Comparison of ENCODE assay signal across 10 cellular contexts in the genomic region with DNA sequence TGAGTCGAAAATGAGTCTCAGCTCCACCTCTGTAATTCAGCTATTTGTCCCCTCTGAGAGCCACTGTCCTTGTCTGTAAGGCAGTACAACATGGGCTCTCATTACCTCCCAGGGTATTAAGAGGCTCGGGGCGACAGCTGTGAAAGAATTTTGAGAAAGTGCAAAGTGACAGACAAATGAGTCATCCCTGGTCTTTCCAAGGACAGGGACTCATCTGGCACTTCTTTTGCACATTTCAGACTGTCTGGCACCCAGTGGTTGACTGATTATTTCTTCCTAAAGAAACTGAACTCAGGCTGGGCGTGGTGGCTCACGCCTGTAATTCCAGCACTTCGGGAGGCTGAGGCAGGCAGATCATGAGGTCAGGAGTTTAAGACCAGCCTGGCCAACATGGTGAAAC.
DNase-seq lines count a peak whose midpoint lies in the region; ATAC-seq and TF ChIP-seq lines count a peak whose summit lies in the region.
"Had no signal": no experiment of that assay in that cellular context is flagged by ENCODE, and none has a peak within 500 bp of the region (broad histone marks: within the 10 kb centered on the region; RNA-seq: fewer than 3 reads in every experiment).

No MANE protein-coding gene starts in this region.

- H3K79me2 ChIP-seq in trophoblast cell (ENCODE audit: control insufficient read depth, insufficient read depth, low read length, poor library complexity) = peaks cover 6% of the 10 kb centered on the region

- H3K27me3 ChIP-seq in breast epithelium (no peaks in the 10 kb centered on the region), trophoblast cell (ENCODE audit: insufficient read depth, low read length) (no peaks in the 10 kb centered on the region)

- no peak overlapping the region for H2AK5ac ChIP-seq in trophoblast cell (ENCODE audit: low read length)

- no peak for TF ChIP-seq POLR2A in breast epithelium (IDR thresholded peaks at IDR 0.05)

- no peak for ATAC-seq in HG02885 (IDR thresholded peaks at IDR 0.05; ENCODE audit: poor library complexity, unreplicated experiment)
- ATAC-seq in GM18861 (IDR thresholded peaks at IDR 0.05; ENCODE audit: unreplicated experiment) = no peak

- no peak overlapping the region for H2BK5ac ChIP-seq in trophoblast cell (ENCODE audit: low read depth, low read length, poor library complexity)

- H3K4me1 ChIP-seq in breast epithelium = no peaks in the 10 kb centered on the region
- peaks cover 23 to 32% of the 10 kb centered on the region in 2 experiments for H3K4me1 ChIP-seq in trophoblast cell (ENCODE audit: control insufficient read depth in 1 of 2, insufficient read depth in 2 of 2, low read length in 2 of 2)

- H3K79me1 ChIP-seq in trophoblast cell (ENCODE audit: low read length) = peaks cover 2% of the 10 kb centered on the region

- no peak overlapping the region for H3K23ac ChIP-seq in trophoblast cell (ENCODE audit: low read length)

- H4K8ac ChIP-seq in trophoblast cell (ENCODE audit: low read depth, low read length) = no peak overlapping the region

- WGBS in trophoblast cell (ENCODE audit: extremely low coverage, insufficient coverage, insufficient read length) = no CpG with 5 or more reads among the region's 6 CpGs

- H3K9me3 ChIP-seq in breast epithelium (no peaks in the 10 kb centered on the region), trophoblast cell (ENCODE audit: insufficient read depth, low read depth, low read length) (no peaks in the 10 kb centered on the region)

- DNase-seq in activated CD8-positive, alpha-beta memory T cell treated with anti-CD3 and anti-CD28 coated beads for 24 hours = peak; percentile 60
- no peak for DNase-seq in activated CD8-positive, alpha-beta memory T cell treated with anti-CD3 and anti-CD28 coated beads, Interleukin-2, amount 50 U/mL, for 4 hours
- peak; percentile 51 for DNase-seq in Kasumi-1 (lab: John Stamatoyannopoulos, UW)
- no peak for DNase-seq in breast epithelium (ENCODE audit: low spot score in 2 of 2)
- DNase-seq in trophoblast cell = peak; percentile 88 to 95
- DNase-seq in amygdala (lab: John Stamatoyannopoulos, UW) = no peak
- DNase-seq: CD8-positive, alpha-beta memory T cell; cerebellar nuclear complex had no signal

- intact Hi-C loops in breast epithelium (cut with DNase I; ENCODE audit: low total_unique reads) = no loop called here

- H3K18ac ChIP-seq in trophoblast cell (ENCODE audit: low read length) = no peak overlapping the region

- no peak overlapping the region for H2BK12ac ChIP-seq in trophoblast cell (ENCODE audit: low read length)

- no peak overlapping the region for H4K12ac ChIP-seq in trophoblast cell (ENCODE audit: low read depth, low read length)

- peak overlapping the region; percentile 40 to 64 for H3K27ac ChIP-seq in breast epithelium
- no peak overlapping the region for H3K27ac ChIP-seq in trophoblast cell (ENCODE audit: low read depth, low read length)

- H3K36me3 ChIP-seq in breast epithelium = no peaks in the 10 kb centered on the region
- no peaks in the 10 kb centered on the region for H3K36me3 ChIP-seq in trophoblast cell (ENCODE audit: control insufficient read depth in 1 of 2, insufficient read depth in 2 of 2, low read length in 2 of 2)

- no peak overlapping the region for H4K91ac ChIP-seq in trophoblast cell (ENCODE audit: low read depth, low read length)

- H3K4me2 ChIP-seq in trophoblast cell (ENCODE audit: low read length) = peak overlapping the region; percentile 7

- no peak overlapping the region for H3K14ac ChIP-seq in trophoblast cell (ENCODE audit: low read length)

- H3K4ac ChIP-seq in trophoblast cell (ENCODE audit: low read depth, low read length) = no peak overlapping the region

- H2AFZ ChIP-seq in trophoblast cell (ENCODE audit: insufficient read depth, low read length, poor library complexity) = no peak overlapping the region

- H3K4me3 ChIP-seq in breast epithelium = no peak overlapping the region
- H3K4me3 ChIP-seq in trophoblast cell (ENCODE audit: low read depth, low read length) = no peak overlapping the region

- no peak overlapping the region for H2BK120ac ChIP-seq in trophoblast cell (ENCODE audit: insufficient read depth, low read length, poor library complexity)

- H3K9ac ChIP-seq in trophoblast cell (ENCODE audit: low read length) = no peak overlapping the region

- TF ChIP-seq CTCF in breast epithelium (IDR thresholded peaks at IDR 0.05) = no peak

Comparison
In these comparisons a context has a peak if more than half of its experiments do, and no peak if none do; other contexts are left out.
1. DNase-seq: peak in activated CD8-positive, alpha-beta memory T cell treated with anti-CD3 and anti-CD28 coated beads for 24 hours (single experiment), Kasumi-1 (2 of 2) and trophoblast cell (2 of 2); none in activated CD8-positive, alpha-beta memory T cell treated with anti-CD3 and anti-CD28 coated beads, Interleukin-2, amount 50 U/mL, for 4 hours (single experiment), breast epithelium (0 of 2) and amygdala (0 of 56).